In the genomic region with DNA sequence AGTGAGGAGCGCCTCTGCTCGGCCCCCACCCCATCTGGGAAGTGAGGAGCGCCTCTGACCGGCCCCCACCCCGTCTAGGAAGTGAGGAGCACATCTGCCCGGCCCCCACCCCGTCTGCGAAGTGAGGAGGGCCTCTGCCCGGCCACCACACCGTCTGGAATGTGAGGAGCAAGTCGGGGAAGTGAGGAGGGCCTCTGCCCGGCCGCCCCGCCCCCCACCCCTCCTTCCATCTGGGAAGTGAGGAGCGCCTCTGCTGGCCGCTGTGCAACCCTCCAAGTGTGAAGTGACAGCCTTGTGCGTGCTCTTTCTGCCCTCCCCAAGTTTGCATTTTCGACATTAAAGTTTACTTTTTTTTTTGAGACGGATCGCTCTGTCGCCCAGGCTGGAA, we compare ENCODE assay signal across 9 cellular contexts. TPM values are rescaled to one million over a fixed set of nuclear protein-coding genes. Genes with fewer than 3 reads are reported as not detected.
A peak's percentile ranks its signal among the peaks of the same experiment; 100 is the strongest.
DNase-seq lines count a peak whose midpoint lies in the region; ATAC-seq and TF ChIP-seq lines count a peak whose summit lies in the region.
"Had no signal": no experiment of that assay in that cellular context is flagged by ENCODE, and none has a peak within 500 bp of the region (broad histone marks: within the 10 kb centered on the region; RNA-seq: fewer than 3 reads in every experiment).

No MANE protein-coding gene starts in this region.

- no peaks in the 10 kb centered on the region for H3K79me2 ChIP-seq in GM23248 (ENCODE audit: insufficient read depth)

- H3F3A ChIP-seq in GM23248 (ENCODE audit: insufficient read depth) = peaks cover 32% of the 10 kb centered on the region

- no peaks in the 10 kb centered on the region for H3K9me2 ChIP-seq in GM23248 (ENCODE audit: insufficient read depth)

- no peaks in the 10 kb centered on the region for H3K27me3 Mint-ChIP-seq in activated T-helper 17 cell treated with anti-CD3 and anti-CD28 coated beads, Interleukin-2, amount 50 U/mL, for 72 hours

- H4K20me1 ChIP-seq in GM23248 (ENCODE audit: insufficient read depth) = no peaks in the 10 kb centered on the region

- peak overlapping the region; percentile 55 for H3K4me3 Mint-ChIP-seq in activated T-helper 17 cell treated with anti-CD3 and anti-CD28 coated beads, Interleukin-2, amount 50 U/mL, for 72 hours

- H3K4me1 ChIP-seq in GM23248 (ENCODE audit: insufficient read depth) (peaks cover 15% of the 10 kb centered on the region), rectal smooth muscle tissue (ENCODE audit: control insufficient read depth, insufficient read depth, low read length) (peaks cover 7% of the 10 kb centered on the region)

- no peak overlapping the region for H3K27ac ChIP-seq in GM23248
- H3K27ac ChIP-seq in rectal smooth muscle tissue (ENCODE audit: low read depth, low read length) = no peak overlapping the region

- H3K4me3 ChIP-seq in GM23248 (peak overlapping the region; percentile 29), rectal smooth muscle tissue (ENCODE audit: low read length) (peak overlapping the region; percentile 8), lower leg skin (ENCODE audit: low read depth, poor library complexity, severe bottlenecking) (no peak overlapping the region)

- H3K4me2 ChIP-seq in GM23248 (ENCODE audit: unreplicated experiment) = no peak overlapping the region

- in situ Hi-C loops in GM23248 (cut with MboI) = loop anchor here (10.0 to 25.0 kb wide), 2 partner anchors 533 to 1525 kb away; no protein-coding TSS in a partner anchor

- TF ChIP-seq POLR2A in lower leg skin (IDR thresholded peaks at IDR 0.05) = no peak

- no peaks in the 10 kb centered on the region for H3K9me3 Mint-ChIP-seq in activated T-helper 17 cell treated with anti-CD3 and anti-CD28 coated beads, Interleukin-2, amount 50 U/mL, for 72 hours

- 26 to 38% methylated on average over 3 to 21 of the region's 21 CpGs for WGBS in GM23248 (ENCODE audit: low coverage in 1 of 2, low lambda C conversion rate in 2 of 2, missing lambda C conversion rate in 2 of 2), 2 experiments
- 29 to 49% methylated on average over 9 to 21 of the region's 21 CpGs for WGBS in lower leg skin, 2 donors

- 0 out of 2 replicates have a peak overlapping the region, but pooled peaks have one; percentile 18 for H3K9ac ChIP-seq in GM23248
- no peak overlapping the region for H3K9ac ChIP-seq in rectal smooth muscle tissue (ENCODE audit: low read length)

- no peak for ATAC-seq in activated T-helper 17 cell treated with anti-CD3 and anti-CD28 coated beads, Interleukin-2, amount 50 U/mL, for 72 hours (replicated peaks)
- ATAC-seq in left ventricle myocardium superior (no peak), HG03378 (IDR thresholded peaks at IDR 0.05; ENCODE audit: unreplicated experiment) (no peak), HG03457 (IDR thresholded peaks at IDR 0.05; ENCODE audit: unreplicated experiment) (no peak)

- intact Hi-C loops in left ventricle myocardium superior (cut with micrococcal nuclease) (no loop called here), lower leg skin (cut with DNase I; ENCODE audit: low total_unique reads) (no loop called here)

- H3K36me3 ChIP-seq in GM23248 (ENCODE audit: low read depth) (peaks cover 8% of the 10 kb centered on the region; the same call in 1 of the 2 replicates), rectal smooth muscle tissue (ENCODE audit: control insufficient read depth, insufficient read depth, low read length) (no peaks in the 10 kb centered on the region)

- peaks cover 14% of the 10 kb centered on the region for H3K36me3 Mint-ChIP-seq in activated T-helper 17 cell treated with anti-CD3 and anti-CD28 coated beads, Interleukin-2, amount 50 U/mL, for 72 hours (ENCODE audit: low read depth)

- H3K27me3 ChIP-seq in GM23248 (replicated peaks; ENCODE audit: insufficient read depth) (no peaks in the 10 kb centered on the region), rectal smooth muscle tissue (ENCODE audit: control insufficient read depth, insufficient read depth, low read length) (no peaks in the 10 kb centered on the region)

- H3K27ac Mint-ChIP-seq in activated T-helper 17 cell treated with anti-CD3 and anti-CD28 coated beads, Interleukin-2, amount 50 U/mL, for 72 hours = no peak overlapping the region

- peak overlapping the region; percentile 49 for H2AFZ ChIP-seq in GM23248

- peaks cover 5% of the 10 kb centered on the region for H3K4me1 Mint-ChIP-seq in activated T-helper 17 cell treated with anti-CD3 and anti-CD28 coated beads, Interleukin-2, amount 50 U/mL, for 72 hours

- peak; percentile 46 for DNase-seq in GM23248
- peak; percentile 40 for DNase-seq in left ventricle myocardium superior
- no peak for DNase-seq in GM10266 (ENCODE audit: extremely low spot score)
- DNase-seq in lower leg skin (ENCODE audit: low spot score in 2 of 2) = no peak
- DNase-seq: stimulated activated CD4-positive, alpha-beta T cell treated with anti-CD3 and anti-CD28 coated beads, Interleukin-4, amount 100 ng/mL, for 4 hours had no signal

- no peaks in the 10 kb centered on the region for H3K9me3 ChIP-seq in GM23248 (ENCODE audit: low read depth)

- TF ChIP-seq CTCF in GM10266 (IDR thresholded peaks at IDR 0.05; ENCODE audit: control insufficient read depth, insufficient read depth, low read depth, missing control alignments) (no peak), lower leg skin (IDR thresholded peaks at IDR 0.05) (no peak)

RNA-seq across cellular contexts. Expression of a gene that starts 5.1 kb away (rescaled TPM):
- total RNA-seq in GM23248 (2014; rRNA removed; shearing (Covaris generic)) = 72.6 and 117 TPM in 2 replicates
- 42.4 and 43.8 TPM in 2 replicates for polyA plus RNA-seq in GM23248 (2016; fragmentation: Nextera tagmentation; extraction: Ambion mirVana)
- 10 to 100 TPM; 44.4 to 47.8 TPM for total RNA-seq in activated T-helper 17 cell treated with anti-CD3 and anti-CD28 coated beads, Interleukin-2, amount 50 U/mL, for 72 hours
- total RNA-seq in left ventricle myocardium superior = 34.9 TPM
- total RNA-seq in lower leg skin = 10 to 100 TPM; 39.1 to 55.7 (median 45.9) TPM

Comparison
In these comparisons a context has a peak if more than half of its experiments do, and no peak if none do; other contexts are left out.
1. DNase-seq: peak in GM23248 (single experiment) and left ventricle myocardium superior (single experiment); none in GM10266 (single experiment) and lower leg skin (0 of 2).